In genomic region chr6:170203212-170203611, GRCh38 we compare ENCODE assay signal across 26 cellular contexts.
DNase-seq lines count a peak whose midpoint lies in the region; ATAC-seq and TF ChIP-seq lines count a peak whose summit lies in the region.
"Had no signal": no experiment of that assay in that cellular context is flagged by ENCODE, and none has a peak within 500 bp of the region (broad histone marks: within the 10 kb centered on the region; RNA-seq: fewer than 3 reads in every experiment).

No MANE protein-coding gene starts in this region.

- intact Hi-C loops in activated CD8-positive, alpha-beta T cell treated with anti-CD3 and anti-CD28 coated beads for 36 hours (cut with micrococcal nuclease), result no loop called here

- peaks cover 7% of the 10 kb centered on the region for H3K9me3 Mint-ChIP-seq in activated CD8-positive, alpha-beta T cell treated with anti-CD3 and anti-CD28 coated beads, Interleukin-2, amount 10 ng/mL, durations not matched to agents 7 days and 5 days (ENCODE audit: insufficient read depth)
- H3K9me3 Mint-ChIP-seq in activated CD8-positive, alpha-beta T cell treated with anti-CD3 and anti-CD28 coated beads for 36 hours, result peaks cover 4% of the 10 kb centered on the region
- peaks cover 8% of the 10 kb centered on the region for H3K9me3 Mint-ChIP-seq in endodermal cell

- no peaks in the 10 kb centered on the region for H3K4me1 ChIP-seq in endodermal cell (ENCODE audit: control insufficient read depth, insufficient read depth, low read length)
- H3K4me1 ChIP-seq in BE2C, result no peaks in the 10 kb centered on the region
- H3K4me1 ChIP-seq: A549, uterus had no signal

- H3K27ac ChIP-seq in endodermal cell (ENCODE audit: low read depth, low read length), result no peak overlapping the region
- H3K27ac ChIP-seq: A549, brain microvascular endothelial cell, heart left ventricle, neutrophil, SK-N-MC, uterus had no signal

- CTCF ChIA-PET in activated CD8-positive, alpha-beta T cell treated with anti-CD3 and anti-CD28 coated beads, Interleukin-2, amount 10 ng/mL, durations not matched to agents 7 days and 5 days (lab: Charles Lee), result no interaction called here
- CTCF ChIA-PET in activated CD8-positive, alpha-beta T cell treated with anti-CD3 and anti-CD28 coated beads for 36 hours (lab: Charles Lee), result no interaction called here

- no peak overlapping the region for H3K9ac ChIP-seq in endodermal cell (ENCODE audit: extremely low read depth, low read length, poor library complexity, severe bottlenecking)

- no peak for ATAC-seq in activated CD8-positive, alpha-beta T cell treated with anti-CD3 and anti-CD28 coated beads, Interleukin-2, amount 10 ng/mL, durations not matched to agents 7 days and 5 days
- ATAC-seq in activated CD8-positive, alpha-beta T cell treated with anti-CD3 and anti-CD28 coated beads for 36 hours, result no peak
- ATAC-seq in GM21529 (IDR thresholded peaks at IDR 0.05; ENCODE audit: unreplicated experiment), result no peak
- ATAC-seq: A549, heart left ventricle, left colon had no signal

- H3K4me3 ChIP-seq in endodermal cell (ENCODE audit: low read length) (no peak overlapping the region), BE2C (ENCODE audit: low read depth, low read length) (no peak overlapping the region)
- H3K4me3 ChIP-seq: A549, heart left ventricle, SK-N-MC, uterus had no signal

- H3K27me3 ChIP-seq in endodermal cell (ENCODE audit: control insufficient read depth, insufficient read depth, low read length, poor library complexity, severe bottlenecking), result no peaks in the 10 kb centered on the region
- no peaks in the 10 kb centered on the region for H3K27me3 ChIP-seq in BE2C
- H3K27me3 ChIP-seq: brain microvascular endothelial cell, heart left ventricle, neutrophil, uterus had no signal

- peak; percentile 9 for DNase-seq in activated CD8-positive, alpha-beta T cell treated with anti-CD3 and anti-CD28 coated beads, Interleukin-2, amount 10 ng/mL, durations not matched to agents 7 days and 5 days
- no peak for DNase-seq in activated CD8-positive, alpha-beta T cell treated with anti-CD3 and anti-CD28 coated beads for 36 hours
- DNase-seq in EL (peak; percentile 13), endodermal cell (peak; percentile 27), mucosa of gallbladder (ENCODE audit: low spot score) (peak; percentile 4), hypothalamus (lab: John Stamatoyannopoulos, UW) (no peak), BE2C (no peak)
- DNase-seq: activated CD4-positive, alpha-beta T cell treated with anti-CD3 and anti-CD28 coated beads, Interleukin-2, amount 50 U/mL, for 4 hours; activated naive CD4-positive, alpha-beta T cell; amniotic stem cell; brain microvascular endothelial cell; DMS153; foreskin fibroblast; GOT3; Karpas-422; left colon; mesendoderm; MV-4-11; uterus had no signal

- H3K36me3 ChIP-seq in endodermal cell (ENCODE audit: control insufficient read depth, insufficient read depth, low read length) (no peaks in the 10 kb centered on the region), BE2C (no peaks in the 10 kb centered on the region)
- H3K36me3 ChIP-seq: brain microvascular endothelial cell, heart left ventricle, neutrophil, uterus had no signal

- 93 to 100% methylated on average over 4 to 6 of the region's 6 CpGs for WGBS in endodermal cell (ENCODE audit: insufficient coverage in 1 of 2, insufficient read length in 1 of 2), 2 experiments

- peaks cover 7% of the 10 kb centered on the region for H3K27me3 Mint-ChIP-seq in activated CD8-positive, alpha-beta T cell treated with anti-CD3 and anti-CD28 coated beads, Interleukin-2, amount 10 ng/mL, durations not matched to agents 7 days and 5 days (ENCODE audit: low read depth)
- H3K27me3 Mint-ChIP-seq in activated CD8-positive, alpha-beta T cell treated with anti-CD3 and anti-CD28 coated beads for 36 hours, result no peaks in the 10 kb centered on the region
- no peaks in the 10 kb centered on the region for H3K27me3 Mint-ChIP-seq in endodermal cell (ENCODE audit: insufficient read depth)
- H3K27me3 Mint-ChIP-seq: B cell; stimulated activated naive CD8-positive, alpha-beta T cell treated with anti-CD3 and anti-CD28 coated beads, Interleukin-15, Interleukin-2, amounts not matched to agents 100 ng/mL and 50 ng/mL, for 24 hours had no signal

- POLR2A ChIA-PET in activated CD8-positive, alpha-beta T cell treated with anti-CD3 and anti-CD28 coated beads, Interleukin-2, amount 10 ng/mL, durations not matched to agents 7 days and 5 days (lab: Charles Lee), result no interaction called here
- POLR2A ChIA-PET in activated CD8-positive, alpha-beta T cell treated with anti-CD3 and anti-CD28 coated beads for 36 hours (lab: Charles Lee), result interaction anchor here (0.6 kb wide), 1 partner anchor 183 kb away, joined by 3 read pairs; no protein-coding TSS in a partner anchor

- H3K4me1 Mint-ChIP-seq in activated CD8-positive, alpha-beta T cell treated with anti-CD3 and anti-CD28 coated beads, Interleukin-2, amount 10 ng/mL, durations not matched to agents 7 days and 5 days (ENCODE audit: low read depth), result peaks cover 7% of the 10 kb centered on the region
- peaks cover 7% of the 10 kb centered on the region for H3K4me1 Mint-ChIP-seq in activated CD8-positive, alpha-beta T cell treated with anti-CD3 and anti-CD28 coated beads for 36 hours (ENCODE audit: low read depth)
- no peaks in the 10 kb centered on the region for H3K4me1 Mint-ChIP-seq in endodermal cell
- H3K4me1 Mint-ChIP-seq: B cell had no signal

- no peak overlapping the region for H3K4me3 Mint-ChIP-seq in activated CD8-positive, alpha-beta T cell treated with anti-CD3 and anti-CD28 coated beads, Interleukin-2, amount 10 ng/mL, durations not matched to agents 7 days and 5 days
- no peak overlapping the region for H3K4me3 Mint-ChIP-seq in activated CD8-positive, alpha-beta T cell treated with anti-CD3 and anti-CD28 coated beads for 36 hours
- H3K4me3 Mint-ChIP-seq in endodermal cell, result no peak overlapping the region
- H3K4me3 Mint-ChIP-seq: B cell; stimulated activated naive CD8-positive, alpha-beta T cell treated with anti-CD3 and anti-CD28 coated beads, Interleukin-15, Interleukin-2, amounts not matched to agents 100 ng/mL and 50 ng/mL, for 24 hours had no signal

- TF ChIP-seq CTCF in activated CD8-positive, alpha-beta T cell treated with anti-CD3 and anti-CD28 coated beads for 36 hours (IDR thresholded peaks at IDR 0.05), result no peak
- TF ChIP-seq CTCF in endodermal cell (conservative IDR thresholded peaks at IDR 0.05), result no peak
- no peak for TF ChIP-seq CTCF in BE2C (IDR thresholded peaks at IDR 0.05; ENCODE audit: low read depth, low read length)

- no peak overlapping the region for H3K27ac Mint-ChIP-seq in activated CD8-positive, alpha-beta T cell treated with anti-CD3 and anti-CD28 coated beads, Interleukin-2, amount 10 ng/mL, durations not matched to agents 7 days and 5 days
- H3K27ac Mint-ChIP-seq in activated CD8-positive, alpha-beta T cell treated with anti-CD3 and anti-CD28 coated beads for 36 hours, result no peak overlapping the region
- no peak overlapping the region for H3K27ac Mint-ChIP-seq in endodermal cell
- H3K27ac Mint-ChIP-seq: B cell; stimulated activated naive CD8-positive, alpha-beta T cell treated with anti-CD3 and anti-CD28 coated beads, Interleukin-15, Interleukin-2, amounts not matched to agents 100 ng/mL and 50 ng/mL, for 24 hours had no signal

- no peaks in the 10 kb centered on the region for H3K9me3 ChIP-seq in endodermal cell (ENCODE audit: control insufficient read depth, low read length)
- H3K9me3 ChIP-seq in BE2C, result no peaks in the 10 kb centered on the region
- H3K9me3 ChIP-seq: A549, neutrophil, uterus had no signal

- peaks cover 3% of the 10 kb centered on the region for H3K36me3 Mint-ChIP-seq in activated CD8-positive, alpha-beta T cell treated with anti-CD3 and anti-CD28 coated beads, Interleukin-2, amount 10 ng/mL, durations not matched to agents 7 days and 5 days (ENCODE audit: low read depth)
- no peaks in the 10 kb centered on the region for H3K36me3 Mint-ChIP-seq in activated CD8-positive, alpha-beta T cell treated with anti-CD3 and anti-CD28 coated beads for 36 hours (ENCODE audit: low read depth)
- H3K36me3 Mint-ChIP-seq in endodermal cell (ENCODE audit: low read depth), result no peaks in the 10 kb centered on the region

Comparison
In these comparisons a context has a peak if more than half of its experiments do, and no peak if none do; other contexts are left out.
1. DNase-seq: peak in activated CD8-positive, alpha-beta T cell treated with anti-CD3 and anti-CD28 coated beads, Interleukin-2, amount 10 ng/mL, durations not matched to agents 7 days and 5 days (single experiment), EL (single experiment), endodermal cell (single experiment) and mucosa of gallbladder (single experiment); none in activated CD8-positive, alpha-beta T cell treated with anti-CD3 and anti-CD28 coated beads for 36 hours (single experiment), hypothalamus (0 of 51) and BE2C (single experiment).